23 cellular contexts compared by ENCODE assay signal in the genomic region with DNA sequence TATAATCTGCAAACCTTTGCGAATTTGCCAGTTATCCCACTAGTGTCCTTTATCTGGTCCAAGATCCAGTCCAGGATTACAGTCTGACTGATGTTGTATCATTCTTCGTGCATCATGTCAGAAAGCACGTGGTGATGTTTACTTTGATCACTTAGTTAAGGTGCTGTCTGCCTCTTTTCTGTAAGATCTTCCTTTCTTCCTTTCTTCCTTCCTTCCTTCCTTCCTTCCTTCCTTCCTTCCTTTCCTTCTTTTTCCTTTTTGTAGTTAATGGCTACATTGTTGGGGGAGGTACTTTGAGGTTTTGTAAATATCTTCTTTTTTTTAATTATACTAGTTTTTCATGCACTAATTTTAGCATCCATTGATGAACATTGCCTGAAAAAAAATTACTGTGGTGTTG.
"Had no signal": no experiment of that assay in that cellular context is flagged by ENCODE, and none has a peak within 500 bp of the region (broad histone marks: within the 10 kb centered on the region; RNA-seq: fewer than 3 reads in every experiment).

No MANE protein-coding gene starts in this region.

- H3K4me1 ChIP-seq: upper lobe of right lung had no signal

- H3K4me3 ChIP-seq: heart left ventricle, mucosa of descending colon, psoas muscle, skin epidermis, testis, tibial nerve, upper lobe of right lung, vagina had no signal

- H3K27ac ChIP-seq: heart left ventricle, neutrophil, skin epidermis, testis, tibial nerve, upper lobe of right lung, vagina had no signal

- DNase-seq: effector memory CD8-positive, alpha-beta T cell; erythroblast; foreskin melanocyte; heart left ventricle; hippocampal formation; kidney glomerular epithelial cell; mesendoderm; mucosa of descending colon; naive thymus-derived CD8-positive, alpha-beta T cell; psoas muscle; stimulated activated CD4-positive, alpha-beta T cell treated with anti-CD3 and anti-CD28 coated beads, Interleukin-2, amount 100 ng/mL, for 24 hours; stimulated activated CD4-positive, alpha-beta T cell treated with anti-CD3 and anti-CD28 coated beads, Interleukin-4, amount 100 ng/mL, for 4 hours; stimulated activated naive B cell treated with anti-CD40 and anti-IgM and Interleukin-4, amounts not matched to agents 10 μg/mL and 1 μg/mL and 100 μg/mL, for 72 hours; stimulated activated naive CD8-positive, alpha-beta T cell treated with anti-CD3 and anti-CD28 coated beads, Interleukin-15, amount 100 ng/mL, for 72 hours; testis; upper lobe of right lung had no signal

- H3K27ac Mint-ChIP-seq: stimulated activated naive B cell treated with anti-CD40 and anti-IgM and Interleukin-4, amounts not matched to agents 10 μg/mL and 1 μg/mL and 100 μg/mL, for 72 hours; stimulated activated naive CD8-positive, alpha-beta T cell treated with anti-CD3 and anti-CD28 coated beads, Interleukin-15, amount 100 ng/mL, for 72 hours had no signal

- H3K9me3 Mint-ChIP-seq: dendritic cell treated with granulocyte-macrophage colony-stimulating factor and Interleukin-4, amounts not matched to agents 40 ng/mL and 50 ng/mL, for 4 days; effector memory CD8-positive, alpha-beta T cell; naive thymus-derived CD8-positive, alpha-beta T cell; stimulated activated naive B cell treated with anti-CD40 and anti-IgM and Interleukin-4, amounts not matched to agents 10 μg/mL and 1 μg/mL and 100 μg/mL, for 72 hours had no signal

- H3K4me3 Mint-ChIP-seq: dendritic cell treated with granulocyte-macrophage colony-stimulating factor and Interleukin-4, amounts not matched to agents 40 ng/mL and 50 ng/mL, for 4 days; effector memory CD8-positive, alpha-beta T cell; stimulated activated naive B cell treated with anti-CD40 and anti-IgM and Interleukin-4, amounts not matched to agents 10 μg/mL and 1 μg/mL and 100 μg/mL, for 72 hours; stimulated activated naive CD8-positive, alpha-beta T cell treated with anti-CD3 and anti-CD28 coated beads, Interleukin-15, amount 100 ng/mL, for 72 hours had no signal

- H3K27me3 Mint-ChIP-seq: dendritic cell treated with granulocyte-macrophage colony-stimulating factor and Interleukin-4, amounts not matched to agents 40 ng/mL and 50 ng/mL, for 4 days; effector memory CD8-positive, alpha-beta T cell; naive thymus-derived CD8-positive, alpha-beta T cell; stimulated activated naive B cell treated with anti-CD40 and anti-IgM and Interleukin-4, amounts not matched to agents 10 μg/mL and 1 μg/mL and 100 μg/mL, for 72 hours; stimulated activated naive CD8-positive, alpha-beta T cell treated with anti-CD3 and anti-CD28 coated beads, Interleukin-15, amount 100 ng/mL, for 72 hours had no signal

- H3K27me3 ChIP-seq: heart left ventricle, neutrophil, testis, tibial nerve, upper lobe of right lung, vagina had no signal

- ATAC-seq: effector memory CD8-positive, alpha-beta T cell; heart left ventricle; mucosa of descending colon; naive thymus-derived CD8-positive, alpha-beta T cell; sciatic nerve; stimulated activated naive B cell treated with anti-CD40 and anti-IgM and Interleukin-4, amounts not matched to agents 10 μg/mL and 1 μg/mL and 100 μg/mL, for 72 hours; stimulated activated naive CD8-positive, alpha-beta T cell treated with anti-CD3 and anti-CD28 coated beads, Interleukin-15, amount 100 ng/mL, for 72 hours; upper lobe of right lung had no signal

- FAIRE-seq: islet of Langerhans had no signal

- H3K9me3 ChIP-seq: heart left ventricle, mucosa of descending colon, neutrophil, psoas muscle, testis, tibial nerve, upper lobe of right lung, vagina had no signal
